ENCODE assay signal across 8 cellular contexts in the genomic region with DNA sequence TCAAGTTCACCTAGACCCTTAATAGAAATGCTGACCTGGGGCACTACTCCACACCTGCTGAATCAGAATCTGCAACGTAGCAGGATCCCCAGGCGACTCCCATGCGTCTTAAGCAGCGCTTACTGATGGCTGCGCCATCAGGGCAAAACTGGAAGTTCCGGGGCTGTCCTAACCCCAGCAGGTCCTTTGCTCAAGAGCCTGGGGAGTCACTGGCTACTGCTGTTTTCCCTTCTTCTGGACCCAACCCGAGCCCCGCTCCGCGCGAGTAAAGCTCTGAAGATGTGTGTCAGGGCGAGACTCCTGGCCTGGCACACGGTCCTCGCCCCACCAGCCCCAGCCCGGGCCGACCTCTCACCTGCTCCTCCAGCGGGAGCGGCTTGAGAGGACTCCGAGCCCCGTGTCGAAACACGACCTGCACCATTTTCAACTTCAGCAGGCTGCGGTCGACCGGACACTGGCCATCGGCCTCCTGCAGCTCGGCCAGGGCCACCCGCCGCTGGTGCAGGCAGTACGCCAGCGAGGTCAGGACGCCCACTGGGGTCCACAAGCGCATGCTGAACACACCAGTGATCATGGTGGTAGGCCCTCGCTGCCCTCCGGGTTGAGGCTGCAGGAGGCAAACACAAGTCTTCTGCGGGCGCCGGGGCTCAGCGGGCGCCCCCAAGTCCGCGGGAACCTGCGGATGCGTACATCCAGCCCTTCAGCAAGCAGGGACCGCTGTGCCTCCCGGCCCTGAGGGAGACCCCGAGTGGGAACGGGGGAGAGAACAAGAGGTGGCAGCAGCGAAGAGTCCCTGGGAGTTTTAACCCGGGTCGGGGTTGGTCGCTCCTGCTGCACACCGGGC. TPM values are rescaled to one million over a fixed set of nuclear protein-coding genes. Genes with fewer than 3 reads are reported as not detected.
DNase-seq lines count a peak whose midpoint lies in the region; ATAC-seq and TF ChIP-seq lines count a peak whose summit lies in the region.

No MANE protein-coding gene starts in this region.

- H3K4me1 Mint-ChIP-seq in Calu3 (ENCODE audit: low read depth, unreplicated experiment): peaks cover 59% of the 10 kb centered on the region
- H3K4me1 Mint-ChIP-seq in activated naive CD8-positive, alpha-beta T cell treated with anti-CD3 and anti-CD28 coated beads, Interleukin-2, amount 50 U/mL, for 24 hours: peaks cover 21% of the 10 kb centered on the region

- H3K4me3 Mint-ChIP-seq in Calu3 (ENCODE audit: low read depth, unreplicated experiment): peak overlapping the region; percentile 94
- H3K4me3 Mint-ChIP-seq in activated naive CD8-positive, alpha-beta T cell treated with anti-CD3 and anti-CD28 coated beads, Interleukin-2, amount 50 U/mL, for 24 hours: peak overlapping the region; percentile 93

- peaks cover 44% of the 10 kb centered on the region for H3K36me3 Mint-ChIP-seq in Calu3 (ENCODE audit: insufficient read depth, unreplicated experiment)
- no peaks in the 10 kb centered on the region for H3K36me3 Mint-ChIP-seq in activated naive CD8-positive, alpha-beta T cell treated with anti-CD3 and anti-CD28 coated beads, Interleukin-2, amount 50 U/mL, for 24 hours (ENCODE audit: low read depth)

- TSS peak; percentile 80 for BruUV-seq in Calu3 (replicated peaks; lab: Mats Ljungman, UMichigan)

- intact Hi-C loops in Calu3 (cut with micrococcal nuclease; ENCODE audit: unreplicated experiment): no loop called here
- intact Hi-C loops in left cardiac atrium (cut with DNase I): no loop called here
- intact Hi-C loops in posterior cingulate gyrus (cut with DNase I): no loop called here

- ATAC-seq in GM19455 (IDR thresholded peaks at IDR 0.05; ENCODE audit: unreplicated experiment) (peak; percentile 41), HG03565 (IDR thresholded peaks at IDR 0.05; ENCODE audit: unreplicated experiment) (peak; percentile 37), left cardiac atrium (peak; percentile 53 to 57)
- peak; percentile 50 for ATAC-seq in activated naive CD8-positive, alpha-beta T cell treated with anti-CD3 and anti-CD28 coated beads, Interleukin-2, amount 50 U/mL, for 24 hours

- H3K27me3 Mint-ChIP-seq in Calu3 (ENCODE audit: unreplicated experiment): no peaks in the 10 kb centered on the region
- peaks cover 3% of the 10 kb centered on the region for H3K27me3 Mint-ChIP-seq in activated naive CD8-positive, alpha-beta T cell treated with anti-CD3 and anti-CD28 coated beads, Interleukin-2, amount 50 U/mL, for 24 hours

- DNase-seq in Calu3 (peak; percentile 75), SIG-M5 (lab: John Stamatoyannopoulos, UW) (peak; percentile 11), left cardiac atrium (peak; percentile 38), posterior cingulate gyrus (peak; percentile 20 to 88 (median 33)), NCI-H187 (lab: John Stamatoyannopoulos, UW) (no peak)
- peak; percentile 48 for DNase-seq in activated naive CD8-positive, alpha-beta T cell treated with anti-CD3 and anti-CD28 coated beads, Interleukin-2, amount 50 U/mL, for 24 hours

- H3K27ac Mint-ChIP-seq in Calu3 (ENCODE audit: unreplicated experiment): peak overlapping the region; percentile 81
- peak overlapping the region; percentile 85 for H3K27ac Mint-ChIP-seq in activated naive CD8-positive, alpha-beta T cell treated with anti-CD3 and anti-CD28 coated beads, Interleukin-2, amount 50 U/mL, for 24 hours

- H3K9me3 Mint-ChIP-seq in Calu3 (ENCODE audit: low read depth, unreplicated experiment): peaks cover 5% of the 10 kb centered on the region
- H3K9me3 Mint-ChIP-seq in activated naive CD8-positive, alpha-beta T cell treated with anti-CD3 and anti-CD28 coated beads, Interleukin-2, amount 50 U/mL, for 24 hours: no peaks in the 10 kb centered on the region

- no peak for TF ChIP-seq CTCF in Calu3 (IDR thresholded peaks at IDR 0.05; ENCODE audit: unreplicated experiment)

- CTCF ChIA-PET in Calu3 (lab: Charles Lee): interaction anchor here (1.0 to 1.4 kb wide), 4 partner anchors 8 to 223 kb away, joined by 3 to 10 read pairs (median 4); no protein-coding TSS in a partner anchor

RNA-seq across cellular contexts. Expression of a gene that starts 0.6 kb away (rescaled TPM):
- total RNA-seq in Calu3 (2022) (93.5 and 116 TPM in 2 replicates), left cardiac atrium (10 to 100 TPM; 11.8 to 12.9 TPM)

Comparison
In these comparisons a context has a peak if more than half of its experiments do, and no peak if none do; other contexts are left out.
1. DNase-seq: peak in Calu3 (single experiment), SIG-M5 (single experiment), activated naive CD8-positive, alpha-beta T cell treated with anti-CD3 and anti-CD28 coated beads, Interleukin-2, amount 50 U/mL, for 24 hours (single experiment), left cardiac atrium (single experiment) and posterior cingulate gyrus (10 of 10); none in NCI-H187 (0 of 2).
2. Peak in every context shown above with its lines, with median percentiles within 50 percentile points of each other: ATAC-seq.